In the genomic region with DNA sequence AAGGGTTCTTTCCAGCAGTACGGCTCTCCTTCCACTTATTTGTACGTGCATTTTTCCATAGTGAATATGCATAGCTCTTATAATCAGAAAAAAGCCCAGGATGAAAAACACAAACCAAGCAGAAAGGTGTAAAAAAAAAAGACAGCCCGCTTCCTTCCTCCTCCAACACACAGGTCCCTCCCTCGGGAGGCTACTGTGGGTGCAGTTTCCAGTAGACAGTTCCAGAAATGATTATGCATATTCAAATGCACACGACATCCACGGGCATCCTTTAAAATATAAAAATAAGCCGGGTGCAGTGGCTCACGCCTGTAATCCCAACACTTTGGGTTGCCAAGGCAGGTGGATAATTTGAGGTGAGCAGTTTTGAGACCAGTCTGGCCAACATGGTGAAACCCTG, we compare ENCODE assay signal across 16 cellular contexts. TPM values are rescaled to one million over a fixed set of nuclear protein-coding genes. Genes with fewer than 3 reads are reported as not detected.
DNase-seq lines count a peak whose midpoint lies in the region; ATAC-seq and TF ChIP-seq lines count a peak whose summit lies in the region.
"Had no signal": no experiment of that assay in that cellular context is flagged by ENCODE, and none has a peak within 500 bp of the region (broad histone marks: within the 10 kb centered on the region; RNA-seq: fewer than 3 reads in every experiment).

No MANE protein-coding gene starts in this region.

- no peaks in the 10 kb centered on the region for H3K9me3 ChIP-seq in spleen
- no peaks in the 10 kb centered on the region for H3K9me3 ChIP-seq in aorta (ENCODE audit: control insufficient read depth, low read length)
- H3K9me3 ChIP-seq: Caco-2, right atrium auricular region had no signal

- WGBS in spleen, 5 donors: 38 to 45% (median 40%) methylated on average over 8 of the region's 8 CpGs
- 65 to 74% methylated on average over 8 of the region's 8 CpGs for WGBS in aorta, 2 donors

- H3K4me3 ChIP-seq in spleen: no peak overlapping the region
- no peak overlapping the region for H3K4me3 ChIP-seq in aorta (ENCODE audit: low read length in 2 of 2)
- H3K4me3 ChIP-seq: cardiac muscle cell, right atrium auricular region, SK-N-MC had no signal

- H3K4me1 ChIP-seq in spleen (peaks cover 3 to 60% (median 30%) of the 10 kb centered on the region in 6 donors), aorta (ENCODE audit: control insufficient read depth in 1 of 2, insufficient read depth in 2 of 2, low read length in 2 of 2) (no peaks in the 10 kb centered on the region)
- H3K4me1 ChIP-seq: Caco-2 had no signal

- peaks cover 16% of the 10 kb centered on the region for H3K4me1 Mint-ChIP-seq in activated naive CD4-positive, alpha-beta T cell treated with anti-CD3 and anti-CD28 coated beads for 36 hours (ENCODE audit: low read depth)
- peaks cover 14% of the 10 kb centered on the region for H3K4me1 Mint-ChIP-seq in activated T-helper 2 cell treated with anti-CD3 and anti-CD28 coated beads, Interferon-gamma antibody, Interleukin-2, Interleukin-4, amounts not matched to agents 10 μg/mL and 5 μg/mL and 100 μg/mL, durations not matched to agents 14 hours and 24 hours and 36 hours (ENCODE audit: low read depth)
- H3K4me1 Mint-ChIP-seq in stimulated activated naive B cell treated with anti-CD40 and anti-IgM and Interleukin-4, amounts not matched to agents 10 μg/mL and 1 μg/mL and 100 μg/mL, for 72 hours: peaks cover 16 to 23% of the 10 kb centered on the region in 2 donors

- H3K27ac ChIP-seq in spleen (peak overlapping the region in 2 of 8 donors; percentile 11 to 30), aorta (ENCODE audit: low read depth in 1 of 2, low read length in 2 of 2) (no peak overlapping the region)
- H3K27ac ChIP-seq: cardiac muscle cell, right atrium auricular region, SK-N-MC had no signal

- CTCF ChIA-PET in activated naive CD4-positive, alpha-beta T cell treated with anti-CD3 and anti-CD28 coated beads for 36 hours (lab: Charles Lee): interaction anchor here (0.6 to 2.3 kb wide), 8 partner anchors 33 to 311 kb away, joined by 3 to 12 read pairs (median 4); no protein-coding TSS in a partner anchor

- intact Hi-C loops in activated naive CD4-positive, alpha-beta T cell treated with anti-CD3 and anti-CD28 coated beads for 36 hours (cut with micrococcal nuclease): no loop called here
- intact Hi-C loops in activated T-helper 2 cell treated with anti-CD3 and anti-CD28 coated beads, Interferon-gamma antibody, Interleukin-2, Interleukin-4, amounts not matched to agents 10 μg/mL and 5 μg/mL and 100 μg/mL, durations not matched to agents 14 hours and 24 hours and 36 hours (cut with micrococcal nuclease): no loop called here
- intact Hi-C loops in spleen (cut with DNase I; ENCODE audit: low total_unique reads) (no loop called here), aorta (cut with DNase I) (loop anchor here (10.0 kb wide), 1 partner anchor 91 kb away; no protein-coding TSS in a partner anchor)

- DNase-seq in activated naive CD4-positive, alpha-beta T cell treated with anti-CD3 and anti-CD28 coated beads for 36 hours: peak; percentile 33
- no peak for DNase-seq in activated naive CD4-positive, alpha-beta T cell treated with anti-CD3 and anti-CD28 coated beads, Interleukin-2, amount 50 U/mL, for 16 hours
- no peak for DNase-seq in activated T-helper 2 cell treated with anti-CD3 and anti-CD28 coated beads, Interferon-gamma antibody, Interleukin-2, Interleukin-4, amounts not matched to agents 10 μg/mL and 5 μg/mL and 100 μg/mL, durations not matched to agents 14 hours and 24 hours and 36 hours (ENCODE audit: low spot score)
- peak; percentile 45 for DNase-seq in stimulated activated naive B cell treated with anti-CD40 and anti-IgM and Interleukin-4, amounts not matched to agents 10 μg/mL and 1 μg/mL and 100 μg/mL, for 72 hours
- no peak for DNase-seq in spleen
- DNase-seq in NCI-H146 treated with DMSO at 0.1 percent for 48 hours (lab: John Stamatoyannopoulos, UW; ENCODE audit: unreplicated experiment): no peak
- no peak for DNase-seq in aorta
- DNase-seq: activated naive CD8-positive, alpha-beta T cell treated with anti-CD3 and anti-CD28 coated beads, Interleukin-2, amount 10 ng/mL, durations not matched to agents 7 days and 5 days; Caco-2; left cardiac atrium; midbrain; NCI-H2029 had no signal

- H3K36me3 ChIP-seq in spleen (peaks cover 5 to 91% (median 45%) of the 10 kb centered on the region in 6 donors), aorta (ENCODE audit: control insufficient read depth in 1 of 2, insufficient read depth in 2 of 2, low read length in 1 of 2) (peaks cover 0 to 19% of the 10 kb centered on the region in 2 donors)

- no peak overlapping the region for H3K4me3 Mint-ChIP-seq in activated naive CD4-positive, alpha-beta T cell treated with anti-CD3 and anti-CD28 coated beads for 36 hours
- H3K4me3 Mint-ChIP-seq in activated T-helper 2 cell treated with anti-CD3 and anti-CD28 coated beads, Interferon-gamma antibody, Interleukin-2, Interleukin-4, amounts not matched to agents 10 μg/mL and 5 μg/mL and 100 μg/mL, durations not matched to agents 14 hours and 24 hours and 36 hours (ENCODE audit: low read depth): peak overlapping the region; percentile 30
- H3K4me3 Mint-ChIP-seq in stimulated activated naive B cell treated with anti-CD40 and anti-IgM and Interleukin-4, amounts not matched to agents 10 μg/mL and 1 μg/mL and 100 μg/mL, for 72 hours: peak overlapping the region; percentile 36 to 38
- H3K4me3 Mint-ChIP-seq: activated naive CD8-positive, alpha-beta T cell treated with anti-CD3 and anti-CD28 coated beads, Interleukin-2, amount 10 ng/mL, durations not matched to agents 7 days and 5 days had no signal

- no peaks in the 10 kb centered on the region for H3K27me3 Mint-ChIP-seq in activated naive CD4-positive, alpha-beta T cell treated with anti-CD3 and anti-CD28 coated beads for 36 hours (ENCODE audit: low read depth)
- H3K27me3 Mint-ChIP-seq in activated T-helper 2 cell treated with anti-CD3 and anti-CD28 coated beads, Interferon-gamma antibody, Interleukin-2, Interleukin-4, amounts not matched to agents 10 μg/mL and 5 μg/mL and 100 μg/mL, durations not matched to agents 14 hours and 24 hours and 36 hours (ENCODE audit: low read depth): no peaks in the 10 kb centered on the region
- no peaks in the 10 kb centered on the region for H3K27me3 Mint-ChIP-seq in stimulated activated naive B cell treated with anti-CD40 and anti-IgM and Interleukin-4, amounts not matched to agents 10 μg/mL and 1 μg/mL and 100 μg/mL, for 72 hours
- H3K27me3 Mint-ChIP-seq: activated naive CD8-positive, alpha-beta T cell treated with anti-CD3 and anti-CD28 coated beads, Interleukin-2, amount 10 ng/mL, durations not matched to agents 7 days and 5 days had no signal

- H3K27me3 ChIP-seq in spleen (replicated peaks in 1 of 7): no peaks in the 10 kb centered on the region
- no peaks in the 10 kb centered on the region for H3K27me3 ChIP-seq in aorta (ENCODE audit: control insufficient read depth in 1 of 2, insufficient read depth in 2 of 2, low read length in 1 of 2)
- H3K27me3 ChIP-seq: cardiac muscle cell, right atrium auricular region had no signal

- TF ChIP-seq POLR2A in spleen (IDR thresholded peaks at IDR 0.05): no peak

- H3K36me3 Mint-ChIP-seq in activated naive CD4-positive, alpha-beta T cell treated with anti-CD3 and anti-CD28 coated beads for 36 hours (ENCODE audit: low read depth): peaks cover 18% of the 10 kb centered on the region
- peaks cover 44% of the 10 kb centered on the region for H3K36me3 Mint-ChIP-seq in activated T-helper 2 cell treated with anti-CD3 and anti-CD28 coated beads, Interferon-gamma antibody, Interleukin-2, Interleukin-4, amounts not matched to agents 10 μg/mL and 5 μg/mL and 100 μg/mL, durations not matched to agents 14 hours and 24 hours and 36 hours (ENCODE audit: low read depth)
- H3K36me3 Mint-ChIP-seq in stimulated activated naive B cell treated with anti-CD40 and anti-IgM and Interleukin-4, amounts not matched to agents 10 μg/mL and 1 μg/mL and 100 μg/mL, for 72 hours: peaks cover 21 to 37% of the 10 kb centered on the region in 2 donors

- ATAC-seq in HG03175 (IDR thresholded peaks at IDR 0.05; ENCODE audit: unreplicated experiment) (peak; percentile 46), aorta (ENCODE audit: low FRiP score) (no peak)
- peak; percentile 77 to 79 for ATAC-seq in stimulated activated naive B cell treated with anti-CD40 and anti-IgM and Interleukin-4, amounts not matched to agents 10 μg/mL and 1 μg/mL and 100 μg/mL, for 72 hours (replicated peaks)
- ATAC-seq: left cardiac atrium had no signal

- no peak for TF ChIP-seq CTCF in spleen (IDR thresholded peaks at IDR 0.05 in 8 of 11, conservative IDR thresholded peaks at IDR 0.05 in 3 of 11)

- H3K27ac Mint-ChIP-seq in activated naive CD4-positive, alpha-beta T cell treated with anti-CD3 and anti-CD28 coated beads for 36 hours: no peak overlapping the region
- peak overlapping the region; percentile 61 for H3K27ac Mint-ChIP-seq in activated T-helper 2 cell treated with anti-CD3 and anti-CD28 coated beads, Interferon-gamma antibody, Interleukin-2, Interleukin-4, amounts not matched to agents 10 μg/mL and 5 μg/mL and 100 μg/mL, durations not matched to agents 14 hours and 24 hours and 36 hours
- H3K27ac Mint-ChIP-seq in stimulated activated naive B cell treated with anti-CD40 and anti-IgM and Interleukin-4, amounts not matched to agents 10 μg/mL and 1 μg/mL and 100 μg/mL, for 72 hours: no peak overlapping the region
- H3K27ac Mint-ChIP-seq: activated naive CD8-positive, alpha-beta T cell treated with anti-CD3 and anti-CD28 coated beads, Interleukin-2, amount 10 ng/mL, durations not matched to agents 7 days and 5 days had no signal

- H3K9me3 Mint-ChIP-seq in activated naive CD4-positive, alpha-beta T cell treated with anti-CD3 and anti-CD28 coated beads for 36 hours: no peaks in the 10 kb centered on the region
- H3K9me3 Mint-ChIP-seq in activated T-helper 2 cell treated with anti-CD3 and anti-CD28 coated beads, Interferon-gamma antibody, Interleukin-2, Interleukin-4, amounts not matched to agents 10 μg/mL and 5 μg/mL and 100 μg/mL, durations not matched to agents 14 hours and 24 hours and 36 hours: no peaks in the 10 kb centered on the region
- no peaks in the 10 kb centered on the region for H3K9me3 Mint-ChIP-seq in stimulated activated naive B cell treated with anti-CD40 and anti-IgM and Interleukin-4, amounts not matched to agents 10 μg/mL and 1 μg/mL and 100 μg/mL, for 72 hours
- H3K9me3 Mint-ChIP-seq: activated naive CD8-positive, alpha-beta T cell treated with anti-CD3 and anti-CD28 coated beads, Interleukin-2, amount 10 ng/mL, durations not matched to agents 7 days and 5 days had no signal

RNA-seq across cellular contexts. Expression of a gene that starts 59.9 kb away (rescaled TPM):
- 10 to 100 TPM; 36.0 to 43.8 TPM for total RNA-seq in activated naive CD4-positive, alpha-beta T cell treated with anti-CD3 and anti-CD28 coated beads for 36 hours
- total RNA-seq in activated T-helper 2 cell treated with anti-CD3 and anti-CD28 coated beads, Interferon-gamma antibody, Interleukin-2, Interleukin-4, amounts not matched to agents 10 μg/mL and 5 μg/mL and 100 μg/mL, durations not matched to agents 14 hours and 24 hours and 36 hours: 47.3 and 52.7 TPM in 2 replicates
- 100 to 1,000 TPM in 2 of 7 donors, 10 to 100 TPM in 5; 56.1 to 124 (median 86.6) TPM for total RNA-seq in spleen
- polyA plus RNA-seq in spleen: 10 to 100 TPM in 1 of 3 donors, 1 to 10 TPM in 2; 3.4 to 33.6 (median 3.8) TPM
- total RNA-seq in aorta: 100 to 1,000 TPM; 108 to 132 TPM
- 10 to 100 TPM; 41.8 to 48.4 TPM for polyA plus RNA-seq in aorta

Comparison
In these comparisons a context has a peak if more than half of its experiments do, and no peak if none do; other contexts are left out.
1. DNase-seq: peak in activated naive CD4-positive, alpha-beta T cell treated with anti-CD3 and anti-CD28 coated beads for 36 hours (single experiment) and stimulated activated naive B cell treated with anti-CD40 and anti-IgM and Interleukin-4, amounts not matched to agents 10 μg/mL and 1 μg/mL and 100 μg/mL, for 72 hours (single experiment); none in activated naive CD4-positive, alpha-beta T cell treated with anti-CD3 and anti-CD28 coated beads, Interleukin-2, amount 50 U/mL, for 16 hours (single experiment), activated T-helper 2 cell treated with anti-CD3 and anti-CD28 coated beads, Interferon-gamma antibody, Interleukin-2, Interleukin-4, amounts not matched to agents 10 μg/mL and 5 μg/mL and 100 μg/mL, durations not matched to agents 14 hours and 24 hours and 36 hours (single experiment), spleen (single experiment), NCI-H146 treated with DMSO at 0.1 percent for 48 hours (single experiment) and aorta (0 of 2).
2. intact Hi-C loops: an anchor here in aorta (10.0 kb wide); none called in activated naive CD4-positive, alpha-beta T cell treated with anti-CD3 and anti-CD28 coated beads for 36 hours, activated T-helper 2 cell treated with anti-CD3 and anti-CD28 coated beads, Interferon-gamma antibody, Interleukin-2, Interleukin-4, amounts not matched to agents 10 μg/mL and 5 μg/mL and 100 μg/mL, durations not matched to agents 14 hours and 24 hours and 36 hours and spleen.